ENCODE assay signal across 16 cellular contexts in the genomic region with DNA sequence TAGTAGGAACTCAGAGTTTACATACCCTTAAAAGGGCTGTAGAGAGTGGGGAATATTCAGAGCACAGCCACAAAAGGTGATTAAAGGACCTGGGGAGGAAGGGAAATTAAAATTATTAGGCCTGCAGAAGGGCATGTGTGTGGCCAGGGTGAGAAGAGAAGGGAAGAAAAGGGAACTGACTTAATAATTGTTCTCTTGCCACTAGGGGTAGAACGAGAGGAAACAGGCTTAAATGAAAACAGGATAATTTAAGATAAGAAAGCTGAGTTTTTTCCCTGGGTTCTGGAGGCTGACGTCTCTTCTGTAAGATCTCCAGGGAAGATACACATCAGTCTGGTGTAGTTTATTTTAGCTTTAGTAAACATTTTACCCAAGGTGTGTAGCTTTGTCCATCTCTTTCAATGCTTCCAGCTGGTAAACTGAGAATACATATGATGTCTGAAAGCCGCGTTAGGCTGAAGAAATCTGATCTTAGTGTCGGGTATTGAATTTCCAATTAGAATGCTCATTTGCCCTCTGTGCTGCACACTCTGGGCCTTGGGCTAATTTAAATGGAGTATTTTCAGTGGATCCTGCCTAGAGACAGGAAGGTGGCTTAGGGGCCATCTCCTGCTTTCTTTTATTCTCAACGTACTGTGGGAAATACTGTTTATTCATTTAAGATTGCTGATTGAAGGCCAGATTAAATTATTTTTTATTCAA.
A peak's percentile ranks its signal among the peaks of the same experiment; 100 is the strongest.
DNase-seq lines count a peak whose midpoint lies in the region; ATAC-seq and TF ChIP-seq lines count a peak whose summit lies in the region.
"Had no signal": no experiment of that assay in that cellular context is flagged by ENCODE, and none has a peak within 500 bp of the region (broad histone marks: within the 10 kb centered on the region; RNA-seq: fewer than 3 reads in every experiment).

No MANE protein-coding gene starts in this region.

- ATAC-seq in HG03135 (IDR thresholded peaks at IDR 0.05; ENCODE audit: unreplicated experiment): no peak
- ATAC-seq: gastroesophageal sphincter, mucosa of descending colon had no signal

- H3K4me3 Mint-ChIP-seq in MCF 10A (ENCODE audit: unreplicated experiment): no peak overlapping the region
- no peak overlapping the region for H3K4me3 Mint-ChIP-seq in endodermal cell
- no peak overlapping the region for H3K4me3 Mint-ChIP-seq in type B pancreatic cell

- H3K79me2 ChIP-seq in mammary epithelial cell (ENCODE audit: insufficient read depth, low read length): no peaks in the 10 kb centered on the region

- peak overlapping the region; percentile 56 for H2AFZ ChIP-seq in mammary epithelial cell (ENCODE audit: low read depth, low read length)

- DNase-seq in mammary epithelial cell (no peak), MCF 10A (ENCODE audit: unreplicated experiment) (no peak), NCI-H524 (lab: John Stamatoyannopoulos, UW) (peak; percentile 65 to 92), endodermal cell (no peak), type B pancreatic cell (ENCODE audit: extremely low spot score, unreplicated experiment) (no peak), NCI-H1694 treated with DMSO at 0.1 percent for 48 hours (lab: John Stamatoyannopoulos, UW) (no peak)
- DNase-seq in stimulated activated CD4-positive, alpha-beta T cell treated with anti-CD3 and anti-CD28 coated beads, Interleukin-2, amount 100 ng/mL, for 24 hours: no peak
- DNase-seq: activated naive CD4-positive, alpha-beta T cell treated with anti-CD3 and anti-CD28 coated beads, Interleukin-2, amount 50 U/mL, for 16 hours; Caco-2; effector memory CD4-positive, alpha-beta T cell; KBM-7; mucosa of descending colon; NCI-H774; stimulated activated CD4-positive, alpha-beta T cell treated with anti-CD3 and anti-CD28 coated beads, Interleukin-15, amount 100 ng/mL, for 24 hours had no signal

- BruUV-seq in mammary epithelial cell (replicated peaks; lab: Mats Ljungman, UMichigan) (no TSS peak), MCF 10A (replicated peaks; lab: Mats Ljungman, UMichigan) (no TSS peak)

- in situ Hi-C loops in mammary epithelial cell (cut with MboI; ENCODE audit: low sequenced_read_pairs in 2 of 2): no loop called here

- no peaks in the 10 kb centered on the region for H4K20me1 ChIP-seq in mammary epithelial cell (ENCODE audit: insufficient read depth, low read length)

- TF ChIP-seq CTCF in mammary epithelial cell (conservative IDR thresholded peaks at IDR 0.05 in 1 of 2, IDR thresholded peaks at IDR 0.05 in 1 of 2; ENCODE audit: extremely low read depth in 1 of 2, insufficient read depth in 1 of 2, low read depth in 1 of 2, low read length in 2 of 2) (no peak), MCF 10A (IDR thresholded peaks at IDR 0.05; ENCODE audit: unreplicated experiment) (no peak), endodermal cell (conservative IDR thresholded peaks at IDR 0.05) (peak; percentile 58), type B pancreatic cell (conservative IDR thresholded peaks at IDR 0.05) (peak; percentile 59)

- no peaks in the 10 kb centered on the region for H3K36me3 ChIP-seq in mammary epithelial cell (ENCODE audit: insufficient read depth, low read length)
- no peaks in the 10 kb centered on the region for H3K36me3 ChIP-seq in endodermal cell (ENCODE audit: control insufficient read depth, insufficient read depth, low read length)
- H3K36me3 ChIP-seq: gastroesophageal sphincter had no signal

- no peaks in the 10 kb centered on the region for H3K36me3 Mint-ChIP-seq in MCF 10A (ENCODE audit: insufficient read depth, unreplicated experiment)
- H3K36me3 Mint-ChIP-seq in endodermal cell (ENCODE audit: low read depth): no peaks in the 10 kb centered on the region
- no peaks in the 10 kb centered on the region for H3K36me3 Mint-ChIP-seq in type B pancreatic cell

- dilution Hi-C loops in mammary epithelial cell (cut with HindIII; ENCODE audit: low sequenced_read_pairs): no loop called here

- H3K9me3 Mint-ChIP-seq in MCF 10A (ENCODE audit: unreplicated experiment) (peaks cover 24% of the 10 kb centered on the region), endodermal cell (no peaks in the 10 kb centered on the region), type B pancreatic cell (peaks cover 4% of the 10 kb centered on the region)

- intact Hi-C loops in mammary epithelial cell (cut with micrococcal nuclease) (loop anchor here (5.0 kb wide), 1 partner anchor 209 kb away; no protein-coding TSS in a partner anchor), MCF 10A (cut with micrococcal nuclease) (no loop called here)

- H3K4me2 ChIP-seq in mammary epithelial cell (ENCODE audit: insufficient read depth, low read depth, low read length): no peak overlapping the region

- CTCF ChIA-PET in mammary epithelial cell (lab: Charles Lee; ENCODE audit: low non-redundant PET) (interaction anchor here (0.6 kb wide), 1 partner anchor 1047 kb away, joined by 3 read pairs; no protein-coding TSS in a partner anchor), MCF 10A (lab: Yijun Ruan, JAX) (no interaction called here)

- H3K27me3 ChIP-seq in mammary epithelial cell (ENCODE audit: insufficient read depth, low read length) (no peaks in the 10 kb centered on the region), endodermal cell (ENCODE audit: control insufficient read depth, insufficient read depth, low read length, poor library complexity, severe bottlenecking) (no peaks in the 10 kb centered on the region)
- H3K27me3 ChIP-seq: gastroesophageal sphincter had no signal

- H3K4me3 ChIP-seq in mammary epithelial cell (replicated peaks in 1 of 3; ENCODE audit: insufficient read depth in 1 of 3, low read depth in 2 of 3, low read length in 3 of 3) (no peak overlapping the region), endodermal cell (ENCODE audit: low read length) (no peak overlapping the region)
- H3K4me3 ChIP-seq: gastroesophageal sphincter, mucosa of descending colon had no signal

- WGBS in mammary epithelial cell (ENCODE audit: low coverage, missing lambda C conversion rate): 85% methylated on average over 6 of the region's 6 CpGs
- WGBS in endodermal cell (ENCODE audit: insufficient coverage in 1 of 2, insufficient read length in 1 of 2), 2 experiments: 63 to 85% methylated on average over 4 to 6 of the region's 6 CpGs

- H3K9me3 ChIP-seq in mammary epithelial cell (replicated peaks; ENCODE audit: insufficient read depth, low read length) (no peaks in the 10 kb centered on the region), endodermal cell (ENCODE audit: control insufficient read depth, low read length) (no peaks in the 10 kb centered on the region)
- H3K9me3 ChIP-seq: Caco-2, gastroesophageal sphincter, mucosa of descending colon had no signal

- H3K27me3 Mint-ChIP-seq in MCF 10A (ENCODE audit: insufficient read depth, unreplicated experiment) (no peaks in the 10 kb centered on the region), endodermal cell (ENCODE audit: insufficient read depth) (no peaks in the 10 kb centered on the region), type B pancreatic cell (no peaks in the 10 kb centered on the region)

- POLR2A ChIA-PET in MCF 10A (lab: Yijun Ruan, JAX): no interaction called here

- peaks cover 37% of the 10 kb centered on the region for H3K4me1 ChIP-seq in mammary epithelial cell (ENCODE audit: insufficient read depth, low read length)
- no peaks in the 10 kb centered on the region for H3K4me1 ChIP-seq in endodermal cell (ENCODE audit: control insufficient read depth, insufficient read depth, low read length)
- H3K4me1 ChIP-seq: Caco-2, gastroesophageal sphincter had no signal

- H3K27ac ChIP-seq in mammary epithelial cell (ENCODE audit: insufficient read depth, low read depth, low read length): peak overlapping the region; percentile 95
- no peak overlapping the region for H3K27ac ChIP-seq in endodermal cell (ENCODE audit: low read depth, low read length)
- H3K27ac ChIP-seq: gastroesophageal sphincter had no signal

- H3K4me1 Mint-ChIP-seq in MCF 10A (ENCODE audit: insufficient read depth, unreplicated experiment) (no peaks in the 10 kb centered on the region), endodermal cell (peaks cover 4% of the 10 kb centered on the region), type B pancreatic cell (ENCODE audit: unreplicated experiment) (peaks cover 28% of the 10 kb centered on the region)

- H3K9ac ChIP-seq in mammary epithelial cell (ENCODE audit: insufficient read depth, low read length) (no peak overlapping the region), endodermal cell (ENCODE audit: extremely low read depth, low read length, poor library complexity, severe bottlenecking) (no peak overlapping the region)

- no peak overlapping the region for H3K27ac Mint-ChIP-seq in MCF 10A (ENCODE audit: low read depth, unreplicated experiment)
- H3K27ac Mint-ChIP-seq in endodermal cell: peak overlapping the region; percentile 14
- no peak overlapping the region for H3K27ac Mint-ChIP-seq in type B pancreatic cell

Comparison
In these comparisons a context has a peak if more than half of its experiments do, and no peak if none do; other contexts are left out.
1. DNase-seq: peak in NCI-H524 (2 of 2); none in mammary epithelial cell (single experiment), MCF 10A (single experiment), endodermal cell (single experiment), type B pancreatic cell (single experiment), NCI-H1694 treated with DMSO at 0.1 percent for 48 hours (single experiment) and stimulated activated CD4-positive, alpha-beta T cell treated with anti-CD3 and anti-CD28 coated beads, Interleukin-2, amount 100 ng/mL, for 24 hours (0 of 2).
2. CTCF ChIP-seq: peak in endodermal cell (single experiment) and type B pancreatic cell (single experiment); none in mammary epithelial cell (0 of 2) and MCF 10A (single experiment).